ENCODE assay signal across 28 cellular contexts in the genomic region with DNA sequence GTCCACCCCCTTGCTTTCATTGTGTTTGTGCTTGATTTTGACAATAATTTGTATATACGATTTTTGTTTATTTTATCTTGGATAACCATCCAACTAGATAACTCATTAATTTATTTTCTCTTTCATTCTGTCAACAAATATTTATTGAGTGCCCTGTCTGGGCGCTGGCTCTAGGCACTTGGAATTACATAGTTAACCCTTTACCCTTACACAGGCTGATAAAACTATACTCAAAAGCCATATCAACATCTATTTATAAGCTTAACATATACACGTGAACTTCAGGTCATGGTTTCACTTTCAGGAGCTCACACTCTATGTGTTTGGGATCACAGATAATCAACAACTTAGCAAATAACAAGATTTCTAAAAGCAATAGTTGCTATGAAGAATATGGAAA.
"Had no signal": no experiment of that assay in that cellular context is flagged by ENCODE, and none has a peak within 500 bp of the region (broad histone marks: within the 10 kb centered on the region; RNA-seq: fewer than 3 reads in every experiment).

No MANE protein-coding gene starts in this region.

- DNase-seq: activated B cell treated with CpG ODN at 0.5 μM for 24 hours; activated CD4-positive, alpha-beta memory T cell treated with anti-CD3 and anti-CD28 coated beads for 36 hours; activated CD4-positive, alpha-beta T cell treated with anti-CD3 and anti-CD28 coated beads for 4 hours; activated CD4-positive, alpha-beta T cell treated with anti-CD3 and anti-CD28 coated beads, Interleukin-2, amount 10 ng/mL, durations not matched to agents 24 days and 14 days; activated CD4-positive, alpha-beta T cell treated with anti-CD3 and anti-CD28 coated beads, Interleukin-2, amount 50 U/mL, for 1 hour; activated CD4-positive, alpha-beta T cell treated with anti-CD3 and anti-CD28 coated beads, Interleukin-2, amount 50 U/mL, for 4 hours; activated CD4-positive, CD25-positive, alpha-beta regulatory T cell treated with anti-CD3 and anti-CD28 coated beads, Interleukin-2, amount 50 U/mL, for 72 hours; activated CD8-positive, alpha-beta memory T cell treated with anti-CD3 and anti-CD28 coated beads, Interleukin-2, amount 50 U/mL, for 4 hours; activated CD8-positive, alpha-beta T cell treated with anti-CD3 and anti-CD28 coated beads for 36 hours; activated effector memory CD4-positive, alpha-beta T cell treated with Interleukin-2 at 50 U/mL for 16 hours; activated gamma-delta T cell; activated naive CD4-positive, alpha-beta T cell treated with anti-CD3 and anti-CD28 coated beads, Interleukin-2, amount 10 ng/mL, durations not matched to agents 7 days and 5 days; activated naive CD4-positive, alpha-beta T cell treated with Interleukin-2 at 50 U/mL for 16 hours; activated naive CD8-positive, alpha-beta T cell treated with anti-CD3 and anti-CD28 coated beads, Interleukin-2, amount 10 ng/mL, durations not matched to agents 7 days and 5 days; activated naive CD8-positive, alpha-beta T cell treated with anti-CD3 and anti-CD28 coated beads, Interleukin-2, amount 50 U/mL, for 24 hours; activated T-cell treated with anti-CD3 and anti-CD28 coated beads for 4 hours; activated T-cell treated with anti-CD3 and anti-CD28 coated beads, Interleukin-2, amount 50 U/mL, for 1 hour; activated T-cell treated with anti-CD3 and anti-CD28 coated beads, Interleukin-2, amount 50 U/mL, for 4 hours; amygdala; anterior cingulate cortex; caudate nucleus; cerebellar nuclear complex; T-helper 2 cell; T-helper 9 cell had no signal

- H3K27ac ChIP-seq: ascending aorta, cardiac muscle cell, VCaP had no signal

- FAIRE-seq: TTC549 had no signal

- H3K4me3 ChIP-seq: ascending aorta, cardiac muscle cell had no signal

- ATAC-seq: activated CD8-positive, alpha-beta T cell treated with anti-CD3 and anti-CD28 coated beads for 36 hours; activated naive CD8-positive, alpha-beta T cell treated with anti-CD3 and anti-CD28 coated beads, Interleukin-2, amount 50 U/mL, for 24 hours; activated T-cell treated with anti-CD3 and anti-CD28 coated beads, Interleukin-2, amount 50 U/mL, for 4 hours had no signal

- H3K27me3 ChIP-seq: ascending aorta, cardiac muscle cell had no signal

- H3K4me1 ChIP-seq: ascending aorta had no signal

- H3K9me3 ChIP-seq: ascending aorta had no signal

- H3K36me3 ChIP-seq: ascending aorta, cardiac muscle cell had no signal
